8 cellular contexts compared by ENCODE assay signal in genomic region chr19:36488118-36488815, GRCh38. TPM values are rescaled to one million over a fixed set of nuclear protein-coding genes. Genes with fewer than 3 reads are reported as not detected.
DNase-seq lines count a peak whose midpoint lies in the region; ATAC-seq and TF ChIP-seq lines count a peak whose summit lies in the region.

No MANE protein-coding gene starts in this region.

- H3K9me3 ChIP-seq in left ventricle myocardium inferior (replicated peaks): peaks cover 5% of the 10 kb centered on the region
- no peaks in the 10 kb centered on the region for H3K9me3 ChIP-seq in vagina
- H3K9me3 ChIP-seq in aorta (ENCODE audit: control insufficient read depth, low read length): no peaks in the 10 kb centered on the region

- peak overlapping the region; percentile 92 for H3K27ac Mint-ChIP-seq in memory B cell

- H3K4me3 Mint-ChIP-seq in memory B cell: peak overlapping the region; percentile 94

- H3K9me3 Mint-ChIP-seq in memory B cell: no peaks in the 10 kb centered on the region

- in situ Hi-C loops in astrocyte of the spinal cord (cut with HindIII; ENCODE audit: low sequenced_read_pairs): no loop called here

- no peak for DNase-seq in left ventricle myocardium inferior
- no peak for DNase-seq in left cardiac atrium
- DNase-seq in astrocyte of the spinal cord (ENCODE audit: low read depth, low spot score): no peak
- no peak for DNase-seq in memory B cell (ENCODE audit: low spot score in 2 of 2)
- no peak for DNase-seq in vagina (ENCODE audit: extremely low spot score in 2 of 2)
- no peak for DNase-seq in aorta
- DNase-seq in ecto neural progenitor cell (ENCODE audit: low spot score): no peak

- TF ChIP-seq CTCF in left ventricle myocardium inferior (IDR thresholded peaks at IDR 0.05; ENCODE audit: borderline replicate concordance) (no peak), astrocyte of the spinal cord (IDR thresholded peaks at IDR 0.05; ENCODE audit: low read depth, low read length) (no peak), vagina (IDR thresholded peaks at IDR 0.05) (no peak)

- peak overlapping the region; percentile 95 for H3K4me3 ChIP-seq in left ventricle myocardium inferior
- H3K4me3 ChIP-seq in astrocyte of the spinal cord (ENCODE audit: low read depth, low read length): peak overlapping the region; percentile 82
- peak overlapping the region; percentile 62 to 93 for H3K4me3 ChIP-seq in vagina
- peak overlapping the region in 1 of 2 donors; percentile 77 for H3K4me3 ChIP-seq in aorta (ENCODE audit: low read length in 2 of 2)

- WGBS in aorta, 2 donors: 48 to 51% methylated on average over 8 of the region's 8 CpGs

- ATAC-seq in left cardiac atrium: no peak
- no peak for ATAC-seq in memory B cell (ENCODE audit: low read depth)
- ATAC-seq in aorta (ENCODE audit: low FRiP score): no peak
- ATAC-seq in GM18517 (IDR thresholded peaks at IDR 0.05; ENCODE audit: unreplicated experiment): no peak

- H3K27ac ChIP-seq in left ventricle myocardium inferior (replicated peaks): peak overlapping the region; percentile 98
- H3K27ac ChIP-seq in vagina: peak overlapping the region; percentile 84
- no peak overlapping the region for H3K27ac ChIP-seq in aorta (ENCODE audit: low read depth in 1 of 2, low read length in 2 of 2)

- H3K4me1 ChIP-seq in left ventricle myocardium inferior: peaks cover 29% of the 10 kb centered on the region
- peaks cover 19% of the 10 kb centered on the region for H3K4me1 ChIP-seq in vagina
- no peaks in the 10 kb centered on the region for H3K4me1 ChIP-seq in aorta (ENCODE audit: control insufficient read depth in 1 of 2, insufficient read depth in 2 of 2, low read length in 2 of 2)

- H3K27me3 ChIP-seq in left ventricle myocardium inferior (ENCODE audit: low read depth) (no peaks in the 10 kb centered on the region), vagina (no peaks in the 10 kb centered on the region), aorta (ENCODE audit: control insufficient read depth in 1 of 2, insufficient read depth in 2 of 2, low read length in 1 of 2) (no peaks in the 10 kb centered on the region)

- peaks cover 10% of the 10 kb centered on the region for H3K36me3 ChIP-seq in left ventricle myocardium inferior
- H3K36me3 ChIP-seq in vagina: no peaks in the 10 kb centered on the region
- no peaks in the 10 kb centered on the region for H3K36me3 ChIP-seq in aorta (ENCODE audit: control insufficient read depth in 1 of 2, insufficient read depth in 2 of 2, low read length in 1 of 2)

- peaks cover 27% of the 10 kb centered on the region for H3K4me1 Mint-ChIP-seq in memory B cell

- intact Hi-C loops in left ventricle myocardium inferior (cut with micrococcal nuclease): no loop called here
- intact Hi-C loops in left cardiac atrium (cut with DNase I): loop anchor here in 1 of 2 donors (5.0 kb wide), 1 partner anchor 66 kb away; no protein-coding TSS in a partner anchor
- intact Hi-C loops in vagina (cut with DNase I): no loop called here
- intact Hi-C loops in aorta (cut with DNase I): loop anchor here in 1 of 2 donors (5.0 kb wide), 1 partner anchor 66 kb away; no protein-coding TSS in a partner anchor

- H3K27me3 Mint-ChIP-seq in memory B cell: no peaks in the 10 kb centered on the region

- peaks cover 3% of the 10 kb centered on the region for H3K36me3 Mint-ChIP-seq in memory B cell

- no peak for TF ChIP-seq POLR2A in vagina (IDR thresholded peaks at IDR 0.05)

RNA-seq across cellular contexts. Expression of gene ZNF566, which starts 1.1 kb away (rescaled TPM):
- total RNA-seq in left ventricle myocardium inferior: 11.8 TPM
- 10 to 100 TPM; 10.7 to 10.8 TPM for total RNA-seq in left cardiac atrium
- total RNA-seq in vagina: 11.3 TPM
- total RNA-seq in aorta: 10 to 100 TPM; 13.6 to 16.5 TPM
- polyA plus RNA-seq in aorta: 10 to 100 TPM in 1 of 2 donors, 1 to 10 TPM in 1; 8.0 to 10.0 TPM

RNA-seq across cellular contexts. Expression of gene ZNF260, which starts 39.8 kb away (rescaled TPM):
- total RNA-seq in left ventricle myocardium inferior (10.9 TPM), left cardiac atrium (1 to 10 TPM; 6.2 to 7.3 TPM), vagina (6.4 TPM), aorta (1 to 10 TPM; 7.2 to 9.1 TPM)
- 1 to 10 TPM; 3.5 to 4.1 TPM for polyA plus RNA-seq in aorta

Comparison
In these comparisons a context has a peak if more than half of its experiments do, and no peak if none do; other contexts are left out.
1. H3K27ac ChIP-seq: peak in left ventricle myocardium inferior (single experiment) and vagina (single experiment); none in aorta (0 of 2).